ENCODE assay signal across 10 cellular contexts in genomic region chr10:91745086-91745831, GRCh38. TPM values are rescaled to one million over a fixed set of nuclear protein-coding genes. Genes with fewer than 3 reads are reported as not detected.
DNase-seq lines count a peak whose midpoint lies in the region; ATAC-seq and TF ChIP-seq lines count a peak whose summit lies in the region.
"Had no signal": no experiment of that assay in that cellular context is flagged by ENCODE, and none has a peak within 500 bp of the region (broad histone marks: within the 10 kb centered on the region; RNA-seq: fewer than 3 reads in every experiment).

No MANE protein-coding gene starts in this region.

- no peak overlapping the region for H3K27ac ChIP-seq in 22Rv1
- no peak overlapping the region for H3K27ac ChIP-seq in ascending aorta
- no peak overlapping the region for H3K27ac ChIP-seq in iPS-18a (ENCODE audit: low read length)
- H3K27ac ChIP-seq: suprapubic skin had no signal

- H3K9me3 Mint-ChIP-seq in activated naive CD4-positive, alpha-beta T cell treated with anti-CD3 and anti-CD28 coated beads, Interleukin-2, amount 50 U/mL, for 72 hours = no peaks in the 10 kb centered on the region

- H3K27me3 ChIP-seq in ascending aorta (no peaks in the 10 kb centered on the region), iPS-18a (ENCODE audit: control insufficient read depth, insufficient read depth, low read length) (no peaks in the 10 kb centered on the region)

- H3K9me3 ChIP-seq in ascending aorta = no peaks in the 10 kb centered on the region
- no peaks in the 10 kb centered on the region for H3K9me3 ChIP-seq in iPS-18a (ENCODE audit: control insufficient read depth, low read depth, low read length)
- H3K9me3 ChIP-seq: suprapubic skin had no signal

- H3K27ac Mint-ChIP-seq in activated naive CD4-positive, alpha-beta T cell treated with anti-CD3 and anti-CD28 coated beads, Interleukin-2, amount 50 U/mL, for 72 hours = no peak overlapping the region

- ATAC-seq in GM21576 (IDR thresholded peaks at IDR 0.05; ENCODE audit: unreplicated experiment) = no peak
- ATAC-seq in activated naive CD4-positive, alpha-beta T cell treated with anti-CD3 and anti-CD28 coated beads, Interleukin-2, amount 50 U/mL, for 72 hours = no peak

- H3K9ac ChIP-seq in iPS-18a (ENCODE audit: low read length) = no peak overlapping the region

- intact Hi-C loops in ascending aorta (cut with DNase I) = loop anchor here (5.0 kb wide), 1 partner anchor 253 kb away; no protein-coding TSS in a partner anchor

- H3K36me3 ChIP-seq in ascending aorta = no peaks in the 10 kb centered on the region
- no peaks in the 10 kb centered on the region for H3K36me3 ChIP-seq in iPS-18a (ENCODE audit: control insufficient read depth, low read depth, low read length)
- H3K36me3 ChIP-seq: suprapubic skin had no signal

- H3K36me3 Mint-ChIP-seq in activated naive CD4-positive, alpha-beta T cell treated with anti-CD3 and anti-CD28 coated beads, Interleukin-2, amount 50 U/mL, for 72 hours = no peaks in the 10 kb centered on the region

- H3K4me1 ChIP-seq in ascending aorta (no peaks in the 10 kb centered on the region), iPS-18a (ENCODE audit: control insufficient read depth, low read depth, low read length) (peaks cover 3% of the 10 kb centered on the region)
- H3K4me1 ChIP-seq: suprapubic skin had no signal

- H3K4me3 ChIP-seq in HFF-Myc (replicated peaks; ENCODE audit: low read depth, low read length) (no peak overlapping the region), ascending aorta (no peak overlapping the region), iPS-18a (ENCODE audit: low read length) (peak overlapping the region; percentile 36)
- H3K4me3 ChIP-seq: suprapubic skin had no signal

- peak; percentile 72 for TF ChIP-seq CTCF in 22Rv1 (IDR thresholded peaks at IDR 0.05)
- peak; percentile 31 for TF ChIP-seq CTCF in HFF-Myc (IDR thresholded peaks at IDR 0.05; ENCODE audit: low read depth, low read length, missing control alignments)
- TF ChIP-seq CTCF in ascending aorta (IDR thresholded peaks at IDR 0.05) = peak in 2 of 3 experiments; percentile 18 to 45

- DNase-seq in HFF-Myc (ENCODE audit: extremely low read depth, low read depth) (no peak), ascending aorta (ENCODE audit: low spot score in 2 of 2) (no peak), T-helper 9 cell (no peak)
- no peak for DNase-seq in activated CD4-positive, alpha-beta T cell treated with anti-CD3 and anti-CD28 coated beads, Interleukin-2, amount 50 U/mL, for 1 hour
- DNase-seq in activated naive CD4-positive, alpha-beta T cell treated with anti-CD3 and anti-CD28 coated beads, Interleukin-2, amount 50 U/mL, for 72 hours (ENCODE audit: low spot score in 2 of 2) = no peak
- DNase-seq: posterior cingulate gyrus had no signal

RNA-seq across cellular contexts. Expression of gene TNKS2, which starts 53.0 kb away (rescaled TPM):
- 26.4 TPM for total RNA-seq in ascending aorta
- total RNA-seq in activated naive CD4-positive, alpha-beta T cell treated with anti-CD3 and anti-CD28 coated beads, Interleukin-2, amount 50 U/mL, for 72 hours = 10 to 100 TPM; 41.6 to 44.9 TPM
